In genomic region chr10:26505491-26505890, GRCh38 we compare ENCODE assay signal across 14 cellular contexts.
"Had no signal": no experiment of that assay in that cellular context is flagged by ENCODE, and none has a peak within 500 bp of the region (broad histone marks: within the 10 kb centered on the region; RNA-seq: fewer than 3 reads in every experiment).

No MANE protein-coding gene starts in this region.

- DNase-seq: activated CD4-positive, alpha-beta T cell treated with anti-CD3 and anti-CD28 coated beads, Interleukin-2, amount 50 U/mL, for 1 hour; activated CD8-positive, alpha-beta memory T cell treated with anti-CD3 and anti-CD28 coated beads, Interleukin-2, amount 10 ng/mL, durations not matched to agents 7 days and 5 days; activated naive CD4-positive, alpha-beta T cell treated with anti-CD3 and anti-CD28 coated beads, Interleukin-2, amount 10 ng/mL, durations not matched to agents 7 days and 5 days; brain microvascular endothelial cell; cerebellar nuclear complex; dermis blood vessel endothelial cell; hippocampal formation; kidney glomerular epithelial cell; small intestine; stimulated activated naive B cell treated with anti-CD40 and anti-IgM and Interleukin-4, amounts not matched to agents 10 μg/mL and 1 μg/mL and 100 μg/mL, for 72 hours; upper lobe of right lung had no signal

- H3K27me3 Mint-ChIP-seq: activated CD8-positive, alpha-beta memory T cell treated with anti-CD3 and anti-CD28 coated beads, Interleukin-2, amount 10 ng/mL, durations not matched to agents 7 days and 5 days; activated naive CD4-positive, alpha-beta T cell treated with anti-CD3 and anti-CD28 coated beads, Interleukin-2, amount 10 ng/mL, durations not matched to agents 7 days and 5 days; stimulated activated naive B cell treated with anti-CD40 and anti-IgM and Interleukin-4, amounts not matched to agents 10 μg/mL and 1 μg/mL and 100 μg/mL, for 72 hours had no signal

- H3K4me3 Mint-ChIP-seq: activated CD8-positive, alpha-beta memory T cell treated with anti-CD3 and anti-CD28 coated beads, Interleukin-2, amount 10 ng/mL, durations not matched to agents 7 days and 5 days; activated naive CD4-positive, alpha-beta T cell treated with anti-CD3 and anti-CD28 coated beads, Interleukin-2, amount 10 ng/mL, durations not matched to agents 7 days and 5 days; stimulated activated naive B cell treated with anti-CD40 and anti-IgM and Interleukin-4, amounts not matched to agents 10 μg/mL and 1 μg/mL and 100 μg/mL, for 72 hours had no signal

- H3K9me3 Mint-ChIP-seq: activated naive CD4-positive, alpha-beta T cell treated with anti-CD3 and anti-CD28 coated beads, Interleukin-2, amount 10 ng/mL, durations not matched to agents 7 days and 5 days; stimulated activated naive B cell treated with anti-CD40 and anti-IgM and Interleukin-4, amounts not matched to agents 10 μg/mL and 1 μg/mL and 100 μg/mL, for 72 hours had no signal

- H3K4me3 ChIP-seq: right atrium auricular region, suprapubic skin, upper lobe of right lung had no signal

- H3K27me3 ChIP-seq: brain microvascular endothelial cell, neutrophil, right atrium auricular region, suprapubic skin, upper lobe of right lung had no signal

- ATAC-seq: activated CD8-positive, alpha-beta memory T cell treated with anti-CD3 and anti-CD28 coated beads, Interleukin-2, amount 10 ng/mL, durations not matched to agents 7 days and 5 days; stimulated activated naive B cell treated with anti-CD40 and anti-IgM and Interleukin-4, amounts not matched to agents 10 μg/mL and 1 μg/mL and 100 μg/mL, for 72 hours; upper lobe of right lung had no signal

- H3K4me1 Mint-ChIP-seq: activated CD8-positive, alpha-beta memory T cell treated with anti-CD3 and anti-CD28 coated beads, Interleukin-2, amount 10 ng/mL, durations not matched to agents 7 days and 5 days had no signal

- H3K27ac ChIP-seq: brain microvascular endothelial cell, right atrium auricular region, suprapubic skin, upper lobe of right lung had no signal

- H3K4me1 ChIP-seq: right atrium auricular region, suprapubic skin, upper lobe of right lung had no signal

- FAIRE-seq: small intestine had no signal

- H3K9me3 ChIP-seq: neutrophil, suprapubic skin, upper lobe of right lung had no signal

- H3K27ac Mint-ChIP-seq: activated CD8-positive, alpha-beta memory T cell treated with anti-CD3 and anti-CD28 coated beads, Interleukin-2, amount 10 ng/mL, durations not matched to agents 7 days and 5 days; activated naive CD4-positive, alpha-beta T cell treated with anti-CD3 and anti-CD28 coated beads, Interleukin-2, amount 10 ng/mL, durations not matched to agents 7 days and 5 days; stimulated activated naive B cell treated with anti-CD40 and anti-IgM and Interleukin-4, amounts not matched to agents 10 μg/mL and 1 μg/mL and 100 μg/mL, for 72 hours had no signal

- H3K36me3 ChIP-seq: brain microvascular endothelial cell, right atrium auricular region, suprapubic skin had no signal
